In the genomic region with DNA sequence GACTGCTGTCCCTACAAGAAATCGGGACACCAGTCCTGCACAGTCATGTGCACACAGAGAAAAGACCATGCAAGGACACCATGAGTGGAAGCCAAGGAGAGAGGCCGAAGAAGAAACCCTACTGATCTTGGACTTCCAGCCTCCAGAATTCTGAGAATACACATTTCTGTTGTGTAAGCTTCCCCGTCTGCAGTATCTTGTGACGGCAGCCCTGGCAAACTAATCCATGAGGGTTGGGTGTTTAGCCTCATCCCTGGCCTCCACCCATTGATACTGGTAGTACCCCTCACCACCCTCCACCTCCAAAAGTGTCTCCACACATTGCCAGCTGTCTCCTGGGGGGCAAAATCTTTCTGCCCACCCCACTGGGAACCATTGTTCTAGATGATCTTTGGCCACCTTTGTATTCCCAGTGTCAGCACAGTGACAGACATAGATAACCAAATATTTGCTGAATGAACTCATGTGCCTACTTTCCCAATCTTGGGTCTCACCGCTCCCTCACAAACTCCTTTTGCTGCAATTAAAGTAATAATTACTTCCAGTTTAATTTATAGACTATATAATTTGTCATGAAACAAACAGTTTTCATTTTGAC, we compare ENCODE assay signal across 31 cellular contexts.
"Had no signal": no experiment of that assay in that cellular context is flagged by ENCODE, and none has a peak within 500 bp of the region (broad histone marks: within the 10 kb centered on the region; RNA-seq: fewer than 3 reads in every experiment).

No MANE protein-coding gene starts in this region.

- H3K27ac ChIP-seq: ascending aorta, breast epithelium, cardiac muscle cell, colonic mucosa, foreskin keratinocyte, gastrocnemius medialis, heart left ventricle had no signal

- DNase-seq: activated CD4-positive, alpha-beta memory T cell treated with anti-CD3 and anti-CD28 coated beads for 36 hours; activated CD4-positive, alpha-beta T cell treated with anti-CD3 and anti-CD28 coated beads for 36 hours; activated CD4-positive, alpha-beta T cell treated with anti-CD3 and anti-CD28 coated beads, Interleukin-2, amount 10 ng/mL, durations not matched to agents 24 days and 14 days; activated CD4-positive, CD25-positive, alpha-beta regulatory T cell; activated CD4-positive, CD25-positive, alpha-beta regulatory T cell treated with anti-CD3 and anti-CD28 coated beads, Interleukin-2, amount 50 U/mL, for 72 hours; activated CD8-positive, alpha-beta memory T cell treated with anti-CD3 and anti-CD28 coated beads, Interleukin-2, amount 10 ng/mL, durations not matched to agents 7 days and 5 days; activated CD8-positive, alpha-beta memory T cell treated with anti-CD3 and anti-CD28 coated beads, Interleukin-2, amount 50 U/mL, for 4 hours; activated CD8-positive, alpha-beta T cell treated with anti-CD3 and anti-CD28 coated beads, Interleukin-2, amount 10 ng/mL, durations not matched to agents 7 days and 5 days; activated effector memory CD4-positive, alpha-beta T cell treated with anti-CD3 and anti-CD28 coated beads, Interleukin-2, amount 50 U/mL, for 16 hours; activated naive CD4-positive, alpha-beta T cell treated with anti-CD3 and anti-CD28 coated beads for 36 hours; activated naive CD8-positive, alpha-beta T cell treated with anti-CD3 and anti-CD28 coated beads, Interleukin-2, amount 10 ng/mL, durations not matched to agents 7 days and 5 days; activated T-cell treated with anti-CD3 and anti-CD28 coated beads, Interleukin-2, amount 50 U/mL, for 1 hour; activated T-cell treated with anti-CD3 and anti-CD28 coated beads, Interleukin-2, amount 50 U/mL, for 48 hours; central memory CD4-positive, alpha-beta T cell; cerebellar nuclear complex; colonic mucosa; effector CD8-positive, alpha-beta T cell; foreskin keratinocyte; gastrocnemius medialis; glutamatergic neuron; heart left ventricle; T-helper 1 cell; T-helper 2 cell had no signal

- H3K27me3 Mint-ChIP-seq: activated CD4-positive, alpha-beta memory T cell treated with anti-CD3 and anti-CD28 coated beads for 36 hours; activated CD4-positive, alpha-beta T cell treated with anti-CD3 and anti-CD28 coated beads for 36 hours; activated CD4-positive, alpha-beta T cell treated with anti-CD3 and anti-CD28 coated beads, Interleukin-2, amount 10 ng/mL, durations not matched to agents 24 days and 14 days; activated CD8-positive, alpha-beta memory T cell treated with anti-CD3 and anti-CD28 coated beads, Interleukin-2, amount 10 ng/mL, durations not matched to agents 7 days and 5 days; activated naive CD4-positive, alpha-beta T cell treated with anti-CD3 and anti-CD28 coated beads, Interleukin-2, amount 50 U/mL, for 24 hours; activated naive CD8-positive, alpha-beta T cell treated with anti-CD3 and anti-CD28 coated beads, Interleukin-2, amount 10 ng/mL, durations not matched to agents 7 days and 5 days; brain had no signal

- ATAC-seq: activated CD4-positive, alpha-beta T cell treated with anti-CD3 and anti-CD28 coated beads for 36 hours; activated CD8-positive, alpha-beta memory T cell treated with anti-CD3 and anti-CD28 coated beads, Interleukin-2, amount 10 ng/mL, durations not matched to agents 7 days and 5 days; activated CD8-positive, alpha-beta T cell treated with anti-CD3 and anti-CD28 coated beads, Interleukin-2, amount 10 ng/mL, durations not matched to agents 7 days and 5 days; esophagus mucosa; foreskin keratinocyte; gastrocnemius medialis; heart left ventricle had no signal

- H3K4me1 Mint-ChIP-seq: activated CD4-positive, alpha-beta T cell treated with anti-CD3 and anti-CD28 coated beads, Interleukin-2, amount 10 ng/mL, durations not matched to agents 24 days and 14 days; activated CD8-positive, alpha-beta memory T cell treated with anti-CD3 and anti-CD28 coated beads, Interleukin-2, amount 10 ng/mL, durations not matched to agents 7 days and 5 days; activated naive CD4-positive, alpha-beta T cell treated with anti-CD3 and anti-CD28 coated beads, Interleukin-2, amount 50 U/mL, for 24 hours; activated naive CD8-positive, alpha-beta T cell treated with anti-CD3 and anti-CD28 coated beads, Interleukin-2, amount 10 ng/mL, durations not matched to agents 7 days and 5 days; brain had no signal

- H3K36me3 ChIP-seq: ascending aorta, breast epithelium, colonic mucosa had no signal

- H3K4me1 ChIP-seq: ascending aorta, breast epithelium, colonic mucosa, foreskin keratinocyte, gastrocnemius medialis, heart left ventricle had no signal

- H3K9me3 Mint-ChIP-seq: activated CD4-positive, alpha-beta memory T cell treated with anti-CD3 and anti-CD28 coated beads for 36 hours; activated CD4-positive, alpha-beta T cell treated with anti-CD3 and anti-CD28 coated beads, Interleukin-2, amount 10 ng/mL, durations not matched to agents 24 days and 14 days; activated naive CD4-positive, alpha-beta T cell treated with anti-CD3 and anti-CD28 coated beads for 36 hours; activated naive CD8-positive, alpha-beta T cell treated with anti-CD3 and anti-CD28 coated beads, Interleukin-2, amount 10 ng/mL, durations not matched to agents 7 days and 5 days; activated T-helper 1 cell treated with anti-CD3 and anti-CD28 coated beads, Interleukin-12 subunit alpha, Interleukin-12 subunit beta, Interleukin-2, Interleukin-4 antibody, amounts not matched to agents 30 ng/mL and 10 ng/mL and 1 ng/mL, durations not matched to agents 14 hours and 24 hours and 36 hours; activated T-helper 2 cell treated with anti-CD3 and anti-CD28 coated beads, Interferon-gamma antibody, Interleukin-2, Interleukin-4, amounts not matched to agents 10 μg/mL and 5 μg/mL and 100 μg/mL, durations not matched to agents 14 hours and 24 hours and 36 hours had no signal

- H3K27me3 ChIP-seq: ascending aorta, breast epithelium, cardiac muscle cell, colonic mucosa, foreskin keratinocyte, gastrocnemius medialis, heart left ventricle had no signal

- H3K9me3 ChIP-seq: ascending aorta, breast epithelium, colonic mucosa, gastrocnemius medialis had no signal

- H3K4me3 Mint-ChIP-seq: activated CD4-positive, alpha-beta memory T cell treated with anti-CD3 and anti-CD28 coated beads for 36 hours; activated CD4-positive, alpha-beta T cell treated with anti-CD3 and anti-CD28 coated beads for 36 hours; activated CD4-positive, alpha-beta T cell treated with anti-CD3 and anti-CD28 coated beads, Interleukin-2, amount 10 ng/mL, durations not matched to agents 24 days and 14 days; activated CD8-positive, alpha-beta memory T cell treated with anti-CD3 and anti-CD28 coated beads, Interleukin-2, amount 10 ng/mL, durations not matched to agents 7 days and 5 days; activated CD8-positive, alpha-beta T cell treated with anti-CD3 and anti-CD28 coated beads, Interleukin-2, amount 10 ng/mL, durations not matched to agents 7 days and 5 days; activated naive CD4-positive, alpha-beta T cell treated with anti-CD3 and anti-CD28 coated beads for 36 hours; activated naive CD4-positive, alpha-beta T cell treated with anti-CD3 and anti-CD28 coated beads, Interleukin-2, amount 50 U/mL, for 24 hours; activated naive CD8-positive, alpha-beta T cell treated with anti-CD3 and anti-CD28 coated beads, Interleukin-2, amount 10 ng/mL, durations not matched to agents 7 days and 5 days; activated T-helper 1 cell treated with anti-CD3 and anti-CD28 coated beads, Interleukin-12 subunit alpha, Interleukin-12 subunit beta, Interleukin-2, Interleukin-4 antibody, amounts not matched to agents 30 ng/mL and 10 ng/mL and 1 ng/mL, durations not matched to agents 14 hours and 24 hours and 36 hours; brain had no signal

- H3K27ac Mint-ChIP-seq: activated CD4-positive, alpha-beta memory T cell treated with anti-CD3 and anti-CD28 coated beads for 36 hours; activated CD4-positive, alpha-beta T cell treated with anti-CD3 and anti-CD28 coated beads for 36 hours; activated CD4-positive, alpha-beta T cell treated with anti-CD3 and anti-CD28 coated beads, Interleukin-2, amount 10 ng/mL, durations not matched to agents 24 days and 14 days; activated CD8-positive, alpha-beta memory T cell treated with anti-CD3 and anti-CD28 coated beads, Interleukin-2, amount 10 ng/mL, durations not matched to agents 7 days and 5 days; activated CD8-positive, alpha-beta T cell treated with anti-CD3 and anti-CD28 coated beads, Interleukin-2, amount 10 ng/mL, durations not matched to agents 7 days and 5 days; activated naive CD4-positive, alpha-beta T cell treated with anti-CD3 and anti-CD28 coated beads for 36 hours; activated naive CD4-positive, alpha-beta T cell treated with anti-CD3 and anti-CD28 coated beads, Interleukin-2, amount 50 U/mL, for 24 hours; activated naive CD8-positive, alpha-beta T cell treated with anti-CD3 and anti-CD28 coated beads, Interleukin-2, amount 10 ng/mL, durations not matched to agents 7 days and 5 days; activated T-helper 1 cell treated with anti-CD3 and anti-CD28 coated beads, Interleukin-12 subunit alpha, Interleukin-12 subunit beta, Interleukin-2, Interleukin-4 antibody, amounts not matched to agents 30 ng/mL and 10 ng/mL and 1 ng/mL, durations not matched to agents 14 hours and 24 hours and 36 hours; activated T-helper 2 cell treated with anti-CD3 and anti-CD28 coated beads, Interferon-gamma antibody, Interleukin-2, Interleukin-4, amounts not matched to agents 10 μg/mL and 5 μg/mL and 100 μg/mL, durations not matched to agents 14 hours and 24 hours and 36 hours; brain had no signal

- H3K4me3 ChIP-seq: ascending aorta, breast epithelium, cardiac muscle cell, colonic mucosa, gastrocnemius medialis, heart left ventricle had no signal
